In the genomic region with DNA sequence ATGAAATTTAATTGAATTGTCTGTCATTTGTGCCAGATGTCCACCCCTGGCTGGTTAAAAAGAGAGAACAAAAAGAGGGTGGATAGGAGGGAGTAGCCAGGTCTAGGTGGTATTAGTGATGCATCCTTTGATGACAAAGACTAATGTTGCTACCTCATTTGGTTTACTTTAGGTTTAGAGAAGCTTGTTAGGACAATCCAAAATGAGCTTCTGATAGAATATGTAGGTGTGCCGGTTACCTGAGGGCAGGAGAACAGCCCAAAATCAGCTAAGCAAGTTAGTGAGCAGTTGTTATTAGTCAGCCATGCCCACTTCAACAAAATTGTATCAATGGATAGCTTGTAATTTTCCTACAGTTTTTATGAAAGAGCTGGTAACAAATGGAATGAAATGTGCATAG, we compare ENCODE assay signal across 24 cellular contexts.
"Had no signal": no experiment of that assay in that cellular context is flagged by ENCODE, and none has a peak within 500 bp of the region (broad histone marks: within the 10 kb centered on the region; RNA-seq: fewer than 3 reads in every experiment).

No MANE protein-coding gene starts in this region.

- DNase-seq: occipital lobe; ovary; posterior cingulate gyrus; psoas muscle; right cardiac atrium; right lobe of liver; sigmoid colon; small intestine; stimulated activated CD4-positive, alpha-beta T cell treated with anti-CD3 and anti-CD28 coated beads, Interleukin-15, amount 100 ng/mL, for 24 hours; stimulated activated CD4-positive, alpha-beta T cell treated with anti-CD3 and anti-CD28 coated beads, Interleukin-2, amount 100 ng/mL, for 24 hours; stimulated activated CD4-positive, alpha-beta T cell treated with anti-CD3 and anti-CD28 coated beads, Interleukin-2, amount 100 ng/mL, for 48 hours; stimulated activated CD4-positive, alpha-beta T cell treated with anti-CD3 and anti-CD28 coated beads, Interleukin-4, amount 100 ng/mL, for 24 hours; stimulated activated naive B cell treated with anti-CD40 and anti-IgM and Interleukin-4, amounts not matched to agents 10 μg/mL and 1 μg/mL and 100 μg/mL, for 72 hours; stimulated activated naive CD4-positive, alpha-beta T cell treated with Interleukin-2 at 50 U/mL for 16 hours; stomach; thyroid gland; trophoblast cell; upper lobe of left lung had no signal

- H3K27ac ChIP-seq: neural progenitor cell, ovary, parathyroid adenoma, psoas muscle, right lobe of liver, sigmoid colon, stomach, thoracic aorta, thyroid gland, tibial nerve, upper lobe of left lung, vagina had no signal

- H3K27me3 ChIP-seq: neural progenitor cell, ovary, right lobe of liver, sigmoid colon, stomach, thyroid gland, tibial nerve, upper lobe of left lung, vagina had no signal

- H3K4me3 ChIP-seq: neural progenitor cell, ovary, psoas muscle, right lobe of liver, sigmoid colon, stomach, thoracic aorta, thyroid gland, tibial nerve, upper lobe of left lung, vagina had no signal

- H3K36me3 ChIP-seq: neural progenitor cell, ovary, right lobe of liver, sigmoid colon, stomach, thoracic aorta, thyroid gland, tibial nerve, upper lobe of left lung, vagina had no signal

- FAIRE-seq: urothelium cell line had no signal
